Comparison of ENCODE assay signal across 5 cellular contexts in genomic region chr12:92654256-92654655, GRCh38. TPM values are rescaled to one million over a fixed set of nuclear protein-coding genes. Genes with fewer than 3 reads are reported as not detected.
"Had no signal": no experiment of that assay in that cellular context is flagged by ENCODE, and none has a peak within 500 bp of the region (broad histone marks: within the 10 kb centered on the region; RNA-seq: fewer than 3 reads in every experiment).

No MANE protein-coding gene starts in this region.

RNA-seq across cellular contexts. Expression of gene PLEKHG7, which starts 48.5 kb away (rescaled TPM):
- total RNA-seq: M059J, PC-3, Right ventricle myocardium superior, SJSA1 had no signal
- polyA plus RNA-seq: SK-N-SH had no signal
